In genomic region chr5:132648355-132648754, GRCh38 we compare ENCODE assay signal across 37 cellular contexts. TPM values are rescaled to one million over a fixed set of nuclear protein-coding genes. Genes with fewer than 3 reads are reported as not detected.
"Had no signal": no experiment of that assay in that cellular context is flagged by ENCODE, and none has a peak within 500 bp of the region (broad histone marks: within the 10 kb centered on the region; RNA-seq: fewer than 3 reads in every experiment).

No MANE protein-coding gene starts in this region.

- H3K9me3 ChIP-seq: ascending aorta had no signal

- H3K27me3 Mint-ChIP-seq: activated B cell treated with CpG ODN at 0.5 μM for 24 hours; activated naive CD8-positive, alpha-beta T cell treated with anti-CD3 and anti-CD28 coated beads, Interleukin-2, amount 10 ng/mL, durations not matched to agents 7 days and 5 days had no signal

- H3K27ac ChIP-seq: ascending aorta, VCaP had no signal

- H3K4me1 ChIP-seq: ascending aorta had no signal

- DNase-seq: activated B cell treated with CpG ODN at 0.5 μM for 24 hours; activated CD4-positive, alpha-beta memory T cell treated with anti-CD3 and anti-CD28 coated beads, Interleukin-2, amount 10 ng/mL, durations not matched to agents 7 days and 5 days; activated CD4-positive, alpha-beta T cell treated with anti-CD3 and anti-CD28 coated beads for 1 hour; activated CD4-positive, alpha-beta T cell treated with anti-CD3 and anti-CD28 coated beads for 36 hours; activated CD4-positive, alpha-beta T cell treated with anti-CD3 and anti-CD28 coated beads for 48 hours; activated CD4-positive, alpha-beta T cell treated with anti-CD3 and anti-CD28 coated beads, Interleukin-2, amount 10 ng/mL, durations not matched to agents 7 days and 5 days; activated CD4-positive, alpha-beta T cell treated with anti-CD3 and anti-CD28 coated beads, Interleukin-2, amount 50 U/mL, for 48 hours; activated CD8-positive, alpha-beta memory T cell treated with anti-CD3 and anti-CD28 coated beads for 24 hours; activated CD8-positive, alpha-beta memory T cell treated with anti-CD3 and anti-CD28 coated beads, Interleukin-2, amount 50 U/mL, for 4 hours; activated effector memory CD4-positive, alpha-beta T cell treated with Interleukin-2 at 50 U/mL for 16 hours; activated gamma-delta T cell; activated naive CD4-positive, alpha-beta T cell treated with anti-CD3 and anti-CD28 coated beads, Interleukin-2, amount 10 ng/mL, durations not matched to agents 7 days and 5 days; activated naive CD4-positive, alpha-beta T cell treated with Interleukin-2 at 50 U/mL for 16 hours; activated naive CD8-positive, alpha-beta T cell treated with anti-CD3 and anti-CD28 coated beads, Interleukin-2, amount 10 ng/mL, durations not matched to agents 7 days and 5 days; activated naive CD8-positive, alpha-beta T cell treated with anti-CD3 and anti-CD28 coated beads, Interleukin-2, amount 50 U/mL, for 24 hours; activated T-cell treated with anti-CD3 and anti-CD28 coated beads for 4 hours; activated T-cell treated with anti-CD3 and anti-CD28 coated beads, Interleukin-2, amount 50 U/mL, for 1 hour; activated T-cell treated with anti-CD3 and anti-CD28 coated beads, Interleukin-2, amount 50 U/mL, for 4 hours; activated T-cell treated with anti-CD3 and anti-CD28 coated beads, Interleukin-2, amount 50 U/mL, for 72 hours; amygdala; anterior cingulate cortex; central memory CD4-positive, alpha-beta T cell; T-helper 1 cell; T-helper 2 cell; T-helper 9 cell had no signal

- H3K4me1 Mint-ChIP-seq: activated B cell treated with CpG ODN at 0.5 μM for 24 hours; activated CD4-positive, alpha-beta T cell treated with anti-CD3 and anti-CD28 coated beads, Interleukin-2, amount 10 ng/mL, durations not matched to agents 7 days and 5 days; activated naive CD4-positive, alpha-beta T cell treated with anti-CD3 and anti-CD28 coated beads, Interleukin-2, amount 50 U/mL, for 24 hours; brain had no signal

- H3K27ac Mint-ChIP-seq: activated B cell treated with CpG ODN at 0.5 μM for 24 hours; activated CD4-positive, alpha-beta memory T cell treated with anti-CD3 and anti-CD28 coated beads, Interleukin-2, amount 10 ng/mL, durations not matched to agents 7 days and 5 days; activated CD4-positive, alpha-beta T cell treated with anti-CD3 and anti-CD28 coated beads for 36 hours; activated CD4-positive, alpha-beta T cell treated with anti-CD3 and anti-CD28 coated beads, Interleukin-2, amount 10 ng/mL, durations not matched to agents 7 days and 5 days; activated CD8-positive, alpha-beta T cell treated with anti-CD3 and anti-CD28 coated beads, Interleukin-2, amount 10 ng/mL, durations not matched to agents 7 days and 5 days; activated naive CD4-positive, alpha-beta T cell treated with anti-CD3 and anti-CD28 coated beads, Interleukin-2, amount 10 ng/mL, durations not matched to agents 7 days and 5 days; activated naive CD4-positive, alpha-beta T cell treated with anti-CD3 and anti-CD28 coated beads, Interleukin-2, amount 50 U/mL, for 24 hours; activated naive CD8-positive, alpha-beta T cell; activated naive CD8-positive, alpha-beta T cell treated with anti-CD3 and anti-CD28 coated beads, Interleukin-2, amount 10 ng/mL, durations not matched to agents 7 days and 5 days; activated naive CD8-positive, alpha-beta T cell treated with anti-CD3 and anti-CD28 coated beads, Interleukin-2, amount 50 U/mL, for 24 hours; activated T-cell treated with anti-CD3 and anti-CD28 coated beads, Interleukin-2, amount 50 U/mL, for 72 hours; activated T-helper 2 cell treated with anti-CD3 and anti-CD28 coated beads, Interferon-gamma antibody, Interleukin-2, Interleukin-4, amounts not matched to agents 10 μg/mL and 5 μg/mL and 100 μg/mL, durations not matched to agents 14 hours and 24 hours and 36 hours; brain; T-helper 1 cell treated with Interleukin-12 subunit alpha and Interleukin-12 subunit beta and Interleukin-4 antibody, amounts not matched to agents 30 μg/mL and 1 μg/mL, for 36 hours; T-helper 2 cell treated with Interferon-gamma antibody and Interleukin-4, amounts not matched to agents 5 μg/mL and 100 μg/mL, for 36 hours had no signal

- H3K36me3 Mint-ChIP-seq: brain had no signal

- H3K27me3 ChIP-seq: ascending aorta had no signal

- H3K4me3 ChIP-seq: ascending aorta had no signal

- H3K4me3 Mint-ChIP-seq: activated B cell treated with CpG ODN at 0.5 μM for 24 hours; activated CD4-positive, alpha-beta memory T cell treated with anti-CD3 and anti-CD28 coated beads, Interleukin-2, amount 10 ng/mL, durations not matched to agents 7 days and 5 days; activated CD4-positive, alpha-beta T cell treated with anti-CD3 and anti-CD28 coated beads for 36 hours; activated CD4-positive, alpha-beta T cell treated with anti-CD3 and anti-CD28 coated beads, Interleukin-2, amount 10 ng/mL, durations not matched to agents 7 days and 5 days; activated CD8-positive, alpha-beta T cell treated with anti-CD3 and anti-CD28 coated beads, Interleukin-2, amount 10 ng/mL, durations not matched to agents 7 days and 5 days; activated naive CD4-positive, alpha-beta T cell treated with anti-CD3 and anti-CD28 coated beads, Interleukin-2, amount 10 ng/mL, durations not matched to agents 7 days and 5 days; activated naive CD4-positive, alpha-beta T cell treated with anti-CD3 and anti-CD28 coated beads, Interleukin-2, amount 50 U/mL, for 24 hours; activated naive CD8-positive, alpha-beta T cell; activated naive CD8-positive, alpha-beta T cell treated with anti-CD3 and anti-CD28 coated beads, Interleukin-2, amount 10 ng/mL, durations not matched to agents 7 days and 5 days; activated naive CD8-positive, alpha-beta T cell treated with anti-CD3 and anti-CD28 coated beads, Interleukin-2, amount 50 U/mL, for 24 hours; activated T-cell treated with anti-CD3 and anti-CD28 coated beads, Interleukin-2, amount 50 U/mL, for 4 hours; activated T-cell treated with anti-CD3 and anti-CD28 coated beads, Interleukin-2, amount 50 U/mL, for 72 hours; brain; T-helper 1 cell treated with Interleukin-12 subunit alpha and Interleukin-12 subunit beta and Interleukin-4 antibody, amounts not matched to agents 30 μg/mL and 1 μg/mL, for 36 hours; T-helper 2 cell treated with Interferon-gamma antibody and Interleukin-4, amounts not matched to agents 5 μg/mL and 100 μg/mL, for 36 hours had no signal

RNA-seq across cellular contexts. Expression of gene IL13, which starts 9.6 kb away (rescaled TPM):
- total RNA-seq: ascending aorta, cardiac septum, cerebellum had no signal

RNA-seq across cellular contexts. Expression of gene IL4, which starts 25.4 kb away (rescaled TPM):
- total RNA-seq: activated B cell treated with CpG ODN at 0.5 μM for 24 hours; activated CD4-positive, alpha-beta T cell treated with anti-CD3 and anti-CD28 coated beads, Interleukin-2, amount 10 ng/mL, durations not matched to agents 7 days and 5 days; activated CD8-positive, alpha-beta T cell treated with anti-CD3 and anti-CD28 coated beads, Interleukin-2, amount 10 ng/mL, durations not matched to agents 7 days and 5 days; ascending aorta; cardiac septum; cerebellum had no signal
- polyA plus RNA-seq: adipose tissue had no signal
